ENCODE assay signal across 24 cellular contexts in the genomic region with DNA sequence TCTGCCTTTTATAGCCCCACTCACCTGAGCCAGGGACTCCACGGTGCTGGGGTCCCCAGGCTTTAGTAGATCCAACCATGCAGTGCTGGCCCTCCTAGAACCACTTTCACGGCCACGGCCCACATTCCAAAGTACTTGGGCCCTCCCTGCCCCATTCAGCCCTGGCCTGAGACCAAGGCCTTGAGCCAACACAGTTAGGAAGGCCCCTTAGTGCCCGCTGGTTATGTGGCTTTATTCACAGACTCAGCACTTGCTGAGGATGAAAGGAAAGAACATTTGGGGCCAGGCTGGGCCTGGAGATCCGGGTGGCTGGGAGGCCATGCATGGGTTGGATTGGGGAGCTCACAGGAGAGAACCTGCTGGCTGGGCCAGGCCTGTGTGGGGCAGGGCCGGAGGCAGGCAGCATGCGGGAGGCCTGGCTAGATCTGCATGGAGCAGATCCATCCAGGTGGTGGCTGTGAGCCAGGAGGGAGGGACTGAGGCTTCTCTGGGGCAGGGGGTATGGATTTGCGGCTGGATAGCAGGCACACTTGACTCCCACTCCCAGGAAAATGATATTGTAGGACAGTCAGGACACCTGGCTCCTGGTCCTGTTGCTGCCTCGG. TPM values are rescaled to one million over a fixed set of nuclear protein-coding genes. Genes with fewer than 3 reads are reported as not detected.
A peak's percentile ranks its signal among the peaks of the same experiment; 100 is the strongest.
DNase-seq lines count a peak whose midpoint lies in the region; ATAC-seq and TF ChIP-seq lines count a peak whose summit lies in the region.
"Had no signal": no experiment of that assay in that cellular context is flagged by ENCODE, and none has a peak within 500 bp of the region (broad histone marks: within the 10 kb centered on the region; RNA-seq: fewer than 3 reads in every experiment).

No MANE protein-coding gene starts in this region.

- H3K9me3 Mint-ChIP-seq in MCF 10A (ENCODE audit: unreplicated experiment) (no peaks in the 10 kb centered on the region), mesothelial cell of epicardium (no peaks in the 10 kb centered on the region)
- H3K9me3 Mint-ChIP-seq: activated CD4-positive, alpha-beta memory T cell treated with anti-CD3 and anti-CD28 coated beads for 36 hours; activated naive CD4-positive, alpha-beta T cell treated with anti-CD3 and anti-CD28 coated beads for 36 hours; activated T-cell treated with anti-CD3 and anti-CD28 coated beads, Interleukin-2, amount 50 U/mL, for 24 hours; effector memory CD8-positive, alpha-beta T cell; stimulated activated effector memory CD8-positive, alpha-beta T cell treated with anti-CD3 and anti-CD28 coated beads, Interleukin-12 subunit alpha, Interleukin-12 subunit beta, amount 100 ng/mL, for 72 hours had no signal

- TF ChIP-seq POLR2A in breast epithelium (IDR thresholded peaks at IDR 0.05) (no peak), upper lobe of left lung (IDR thresholded peaks at IDR 0.05) (no peak)

- TF ChIP-seq CTCF in breast epithelium (IDR thresholded peaks at IDR 0.05) (no peak), MCF 10A (IDR thresholded peaks at IDR 0.05; ENCODE audit: unreplicated experiment) (no peak), dorsolateral prefrontal cortex (IDR thresholded peaks at IDR 0.05 in 54 of 56, conservative IDR thresholded peaks at IDR 0.05 in 2 of 56; ENCODE audit: low read depth in 1 of 56, partially characterized antibody in 56 of 56) (no peak), mesothelial cell of epicardium (IDR thresholded peaks at IDR 0.05; ENCODE audit: unreplicated experiment) (no peak), upper lobe of left lung (IDR thresholded peaks at IDR 0.05) (no peak)

- H3K27ac ChIP-seq in breast epithelium: peak overlapping the region; percentile 65 to 87
- peak overlapping the region in 49 of 59 donors; percentile 1 to 85 (median 69) for H3K27ac ChIP-seq in dorsolateral prefrontal cortex
- H3K27ac ChIP-seq in upper lobe of left lung: peak overlapping the region; percentile 67 to 87 (median 82)
- H3K27ac ChIP-seq: GM23248 had no signal

- ATAC-seq in upper lobe of left lung (ENCODE audit: low FRiP score in 2 of 2) (peak in 1 of 2 donors; percentile 45), HG03354 (IDR thresholded peaks at IDR 0.05; ENCODE audit: poor library complexity, severe bottlenecking, unreplicated experiment) (no peak), HG03571 (IDR thresholded peaks at IDR 0.05; ENCODE audit: unreplicated experiment) (no peak)
- ATAC-seq: effector memory CD8-positive, alpha-beta T cell; stimulated activated effector memory CD8-positive, alpha-beta T cell treated with anti-CD3 and anti-CD28 coated beads, Interleukin-12 subunit alpha, Interleukin-12 subunit beta, amount 100 ng/mL, for 72 hours had no signal

- no peak overlapping the region for H3K4me3 ChIP-seq in breast epithelium
- peak overlapping the region in 2 of 59 donors; percentile 5 to 27 for H3K4me3 ChIP-seq in dorsolateral prefrontal cortex
- no peak overlapping the region for H3K4me3 ChIP-seq in upper lobe of left lung
- H3K4me3 ChIP-seq: GM12878, GM23248, lung, tibial artery had no signal

- no peaks in the 10 kb centered on the region for H3K36me3 Mint-ChIP-seq in MCF 10A (ENCODE audit: insufficient read depth, unreplicated experiment)
- H3K36me3 Mint-ChIP-seq in mesothelial cell of epicardium: no peaks in the 10 kb centered on the region
- H3K36me3 Mint-ChIP-seq: activated CD4-positive, alpha-beta memory T cell treated with anti-CD3 and anti-CD28 coated beads for 36 hours; stimulated activated effector memory CD8-positive, alpha-beta T cell treated with anti-CD3 and anti-CD28 coated beads, Interleukin-12 subunit alpha, Interleukin-12 subunit beta, amount 100 ng/mL, for 72 hours had no signal

- H3K27ac Mint-ChIP-seq in MCF 10A (ENCODE audit: low read depth, unreplicated experiment) (no peak overlapping the region), mesothelial cell of epicardium (peak overlapping the region; percentile 77)
- H3K27ac Mint-ChIP-seq: activated CD4-positive, alpha-beta memory T cell treated with anti-CD3 and anti-CD28 coated beads for 36 hours; activated naive CD4-positive, alpha-beta T cell treated with anti-CD3 and anti-CD28 coated beads for 36 hours; activated T-cell treated with anti-CD3 and anti-CD28 coated beads, Interleukin-2, amount 50 U/mL, for 24 hours; stimulated activated effector memory CD8-positive, alpha-beta T cell treated with anti-CD3 and anti-CD28 coated beads, Interleukin-12 subunit alpha, Interleukin-12 subunit beta, amount 100 ng/mL, for 72 hours had no signal

- BruUV-seq in MCF 10A (replicated peaks; lab: Mats Ljungman, UMichigan): no TSS peak

- no peak for TF ChIP-seq EP300 in upper lobe of left lung (IDR thresholded peaks at IDR 0.05)

- H3K4me1 Mint-ChIP-seq in MCF 10A (ENCODE audit: insufficient read depth, unreplicated experiment) (peaks cover 6% of the 10 kb centered on the region), mesothelial cell of epicardium (peaks cover 15% of the 10 kb centered on the region)

- H3K9me3 ChIP-seq in breast epithelium (no peaks in the 10 kb centered on the region), upper lobe of left lung (no peaks in the 10 kb centered on the region)
- H3K9me3 ChIP-seq: tibial artery had no signal

- intact Hi-C loops in breast epithelium (cut with DNase I; ENCODE audit: low total_unique reads) (loop anchor here (5.0 kb wide), 1 partner anchor 114 kb away; no protein-coding TSS in a partner anchor), MCF 10A (cut with micrococcal nuclease) (loop anchor here (1.0 kb wide), 1 partner anchor 67 kb away; no protein-coding TSS in a partner anchor), dorsolateral prefrontal cortex (cut with DNase I) (loop anchor here (5.0 to 10.0 kb wide), 3 partner anchors 304 to 729 kb away; no protein-coding TSS in a partner anchor)

- H3K4me3 Mint-ChIP-seq in MCF 10A (ENCODE audit: unreplicated experiment): no peak overlapping the region
- H3K4me3 Mint-ChIP-seq in mesothelial cell of epicardium: no peak overlapping the region
- H3K4me3 Mint-ChIP-seq: activated CD4-positive, alpha-beta memory T cell treated with anti-CD3 and anti-CD28 coated beads for 36 hours; activated naive CD4-positive, alpha-beta T cell treated with anti-CD3 and anti-CD28 coated beads for 36 hours; activated T-cell treated with anti-CD3 and anti-CD28 coated beads, Interleukin-2, amount 50 U/mL, for 24 hours; effector memory CD8-positive, alpha-beta T cell; stimulated activated effector memory CD8-positive, alpha-beta T cell treated with anti-CD3 and anti-CD28 coated beads, Interleukin-12 subunit alpha, Interleukin-12 subunit beta, amount 100 ng/mL, for 72 hours had no signal

- POLR2A ChIA-PET in MCF 10A (lab: Yijun Ruan, JAX): no interaction called here

- DNase-seq in breast epithelium (ENCODE audit: low spot score in 2 of 2) (no peak), MCF 10A (ENCODE audit: unreplicated experiment) (no peak), dorsolateral prefrontal cortex (no peak), mesothelial cell of epicardium (ENCODE audit: low spot score in 2 of 2, unreplicated experiment in 2 of 2) (peak in 1 of 2 experiments; percentile 44), upper lobe of left lung (peak; percentile 54 to 66)
- no peak for DNase-seq in activated naive CD4-positive, alpha-beta T cell (lab: John Stamatoyannopoulos, UW)
- DNase-seq: activated CD4-positive, CD25-positive, alpha-beta regulatory T cell; activated T-cell treated with anti-CD3 and anti-CD28 coated beads, Interleukin-2, amount 50 U/mL, for 24 hours; AML-193; cerebellar nuclear complex; effector memory CD8-positive, alpha-beta T cell; NCI-H2107; NCI-H510A treated with DMSO at 0.1 percent for 48 hours; NK-92 treated with Interleukin-12 subunit alpha and Interleukin-12 subunit beta, amount 100 ng/mL, for 24 hours; T-helper 9 cell had no signal

- WGBS in upper lobe of left lung, 2 donors: 56 to 61% methylated on average over 6 to 9 of the region's 9 CpGs

- H3K36me3 ChIP-seq in breast epithelium (no peaks in the 10 kb centered on the region), upper lobe of left lung (no peaks in the 10 kb centered on the region)
- H3K36me3 ChIP-seq: tibial artery had no signal

- H3K4me1 ChIP-seq in breast epithelium (peaks cover 6 to 14% of the 10 kb centered on the region in 2 donors), upper lobe of left lung (peaks cover 28 to 58% (median 42%) of the 10 kb centered on the region in 4 donors)

- H3K27me3 Mint-ChIP-seq in MCF 10A (ENCODE audit: insufficient read depth, unreplicated experiment) (no peaks in the 10 kb centered on the region), mesothelial cell of epicardium (ENCODE audit: low read depth) (no peaks in the 10 kb centered on the region)

- no peaks in the 10 kb centered on the region for H3K27me3 ChIP-seq in breast epithelium
- no peaks in the 10 kb centered on the region for H3K27me3 ChIP-seq in dorsolateral prefrontal cortex
- no peaks in the 10 kb centered on the region for H3K27me3 ChIP-seq in upper lobe of left lung
- H3K27me3 ChIP-seq: tibial artery had no signal

- CTCF ChIA-PET in MCF 10A (lab: Yijun Ruan, JAX): interaction anchor here (0.6 to 11.5 kb wide), 6 partner anchors 10 to 402 kb away, joined by 3 to 456 read pairs (median 57); partner anchors contain the start of gene CHRM1

RNA-seq across cellular contexts. Expression of gene CHRM1, which starts 12.6 kb away (rescaled TPM):
- total RNA-seq in breast epithelium (1 to 10 TPM in 1 of 3 donors, under 1 TPM in 1, not detected in 1; 0.88 to 1.3 TPM), MCF 10A (2022) (not detected in 2 replicates), dorsolateral prefrontal cortex (10 to 100 TPM; 17.2 to 91.6 (median 58.7) TPM), mesothelial cell of epicardium (0.09 to 0.72 TPM (median 0.11 TPM) in 3 replicates), upper lobe of left lung (1 to 10 TPM in 4 of 6 donors, under 1 TPM in 1, not detected in 1; 0.59 to 7.3 (median 3.0) TPM)
- total RNA-seq: activated CD4-positive, alpha-beta memory T cell treated with anti-CD3 and anti-CD28 coated beads for 36 hours; activated naive CD4-positive, alpha-beta T cell treated with anti-CD3 and anti-CD28 coated beads for 36 hours; GM12878; GM23248 had no signal

RNA-seq across cellular contexts. Expression of gene SLC3A2, which starts 27.9 kb away (rescaled TPM):
- total RNA-seq in breast epithelium: 100 to 1,000 TPM; 147 to 214 (median 171) TPM
- total RNA-seq in MCF 10A (2022): 838 and 896 TPM in 2 replicates
- total RNA-seq in dorsolateral prefrontal cortex: 100 to 1,000 TPM; 101 to 299 (median 140) TPM
- total RNA-seq in mesothelial cell of epicardium: 205 to 212 TPM (median 208 TPM) in 3 replicates
- 100 to 1,000 TPM; 120 to 236 (median 179) TPM for total RNA-seq in upper lobe of left lung

Comparison
In these comparisons a context has a peak if more than half of its experiments do, and no peak if none do; other contexts are left out.
1. DNase-seq: peak in upper lobe of left lung (2 of 2); none in breast epithelium (0 of 2), MCF 10A (single experiment), dorsolateral prefrontal cortex (0 of 10) and activated naive CD4-positive, alpha-beta T cell (0 of 4).
2. Peak in every context shown above with its lines, with median percentiles within 50 percentile points of each other: H3K27ac ChIP-seq.